In the genomic region with DNA sequence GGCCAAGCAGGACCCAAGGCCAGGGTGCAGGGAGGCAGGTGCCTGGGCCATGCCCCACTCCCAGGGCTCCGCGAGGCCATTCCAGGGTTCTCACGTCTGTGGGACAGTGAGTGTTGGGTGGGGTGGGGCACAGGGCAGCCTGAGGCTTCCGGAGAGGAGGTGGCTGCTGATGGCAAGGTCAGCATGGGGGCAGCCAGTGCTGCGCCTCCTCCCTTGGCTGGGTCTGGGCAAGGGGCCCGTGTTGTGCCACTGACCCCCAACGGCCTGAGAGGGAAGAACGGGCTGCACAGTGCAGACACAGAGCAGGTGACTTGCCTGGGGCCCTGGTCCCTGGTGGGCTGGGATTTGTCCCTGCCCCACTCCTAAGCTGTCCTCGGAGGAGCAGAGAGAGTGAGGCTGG, we compare ENCODE assay signal across 14 cellular contexts.
DNase-seq lines count a peak whose midpoint lies in the region; ATAC-seq and TF ChIP-seq lines count a peak whose summit lies in the region.
"Had no signal": no experiment of that assay in that cellular context is flagged by ENCODE, and none has a peak within 500 bp of the region (broad histone marks: within the 10 kb centered on the region; RNA-seq: fewer than 3 reads in every experiment).

No MANE protein-coding gene starts in this region.

- H3K18ac ChIP-seq in mesendoderm (ENCODE audit: low read length), result no peak overlapping the region

- no peaks in the 10 kb centered on the region for H3K79me2 ChIP-seq in mesendoderm (ENCODE audit: control insufficient read depth, insufficient read depth, low read length)

- H4K8ac ChIP-seq in mesendoderm (ENCODE audit: low read depth, low read length), result no peak overlapping the region

- no peaks in the 10 kb centered on the region for H3K27me3 Mint-ChIP-seq in endodermal cell (ENCODE audit: insufficient read depth)

- H3K79me1 ChIP-seq in mesendoderm (ENCODE audit: low read length), result no peaks in the 10 kb centered on the region

- no peak overlapping the region for H3K4me2 ChIP-seq in mesendoderm (ENCODE audit: low read length)

- H3K4me3 Mint-ChIP-seq in endodermal cell, result no peak overlapping the region
- H3K4me3 Mint-ChIP-seq: CD4-positive, CD25-positive, alpha-beta regulatory T cell had no signal

- no peak overlapping the region for H3K23ac ChIP-seq in mesendoderm (ENCODE audit: low read length)

- TF ChIP-seq POLR2A in NB4 (IDR thresholded peaks at IDR 0.05; ENCODE audit: extremely low read depth, insufficient read length) (no peak), gastrocnemius medialis (IDR thresholded peaks at IDR 0.05) (no peak)

- peaks cover 5% of the 10 kb centered on the region for H3K4me1 Mint-ChIP-seq in endodermal cell

- no peak overlapping the region for H2BK15ac ChIP-seq in mesendoderm (replicated peaks; ENCODE audit: low read depth)

- H3K27me3 ChIP-seq in endodermal cell (ENCODE audit: control insufficient read depth, insufficient read depth, low read length, poor library complexity, severe bottlenecking), result no peaks in the 10 kb centered on the region
- H3K27me3 ChIP-seq in gastrocnemius medialis, result no peaks in the 10 kb centered on the region
- no peaks in the 10 kb centered on the region for H3K27me3 ChIP-seq in mesendoderm (ENCODE audit: insufficient read depth, low read length, poor library complexity)

- DNase-seq in CD1c-positive myeloid dendritic cell (ENCODE audit: extremely low spot score) (peak; percentile 27), NB4 (ENCODE audit: low read depth) (peak; percentile 57), endodermal cell (no peak), gastrocnemius medialis (peak in 1 of 2 donors; percentile 94), dedifferentiated amniotic fluid mesenchymal stem cell (ENCODE audit: extremely low spot score) (no peak), mesendoderm (no peak)
- DNase-seq in stimulated activated naive CD8-positive, alpha-beta T cell treated with anti-CD3 and anti-CD28 coated beads, Interleukin-15, Interleukin-2, amounts not matched to agents 100 U/mL and 50 U/mL, for 24 hours, result no peak
- DNase-seq: CD4-positive, CD25-positive, alpha-beta regulatory T cell; NCI-H510A; SW 1271 had no signal

- no peak overlapping the region for H3K4me3 ChIP-seq in NB4 (ENCODE audit: low read depth, low read length)
- no peak overlapping the region for H3K4me3 ChIP-seq in endodermal cell (ENCODE audit: low read length)
- H3K4me3 ChIP-seq in gastrocnemius medialis, result peak overlapping the region; percentile 37 to 55 (median 50)
- H3K4me3 ChIP-seq in mesendoderm (ENCODE audit: low read length), result no peak overlapping the region
- H3K4me3 ChIP-seq: lung, prostate gland had no signal

- no peaks in the 10 kb centered on the region for H3K4me1 ChIP-seq in endodermal cell (ENCODE audit: control insufficient read depth, insufficient read depth, low read length)
- peaks cover 98 to 100% of the 10 kb centered on the region in 2 donors for H3K4me1 ChIP-seq in gastrocnemius medialis
- peaks cover 9% of the 10 kb centered on the region for H3K4me1 ChIP-seq in mesendoderm (ENCODE audit: control insufficient read depth, low read depth, low read length)

- intact Hi-C loops in gastrocnemius medialis (cut with DNase I; ENCODE audit: low total_unique reads), result no loop called here

- no peak overlapping the region for H3K9ac ChIP-seq in endodermal cell (ENCODE audit: extremely low read depth, low read length, poor library complexity, severe bottlenecking)
- H3K9ac ChIP-seq in mesendoderm (ENCODE audit: low read length), result no peak overlapping the region

- H3K27ac Mint-ChIP-seq in endodermal cell, result peak overlapping the region; percentile 30
- H3K27ac Mint-ChIP-seq: activated naive CD4-positive, alpha-beta T cell treated with anti-CD3 and anti-CD28 coated beads, Interleukin-2, amount 50 U/mL, for 72 hours had no signal

- no peak overlapping the region for H4K5ac ChIP-seq in mesendoderm (ENCODE audit: low read length)

- WGBS in endodermal cell (ENCODE audit: insufficient coverage in 1 of 2, insufficient read length in 1 of 2), 2 experiments, result 94 to 95% methylated on average over 4 to 9 of the region's 9 CpGs
- no CpG with 5 or more reads among the region's 9 CpGs for WGBS in mesendoderm (ENCODE audit: extremely low coverage, insufficient coverage, low lambda C conversion rate)

- TF ChIP-seq CTCF in NB4 (IDR thresholded peaks at IDR 0.05; ENCODE audit: low read depth, low read length) (no peak), endodermal cell (conservative IDR thresholded peaks at IDR 0.05) (no peak), gastrocnemius medialis (IDR thresholded peaks at IDR 0.05 in 4 of 5, conservative IDR thresholded peaks at IDR 0.05 in 1 of 5) (peak in 1 of 5 experiments; percentile 33)

- H3K56ac ChIP-seq in mesendoderm (ENCODE audit: low read length), result no peak overlapping the region

- no peak overlapping the region for H2BK120ac ChIP-seq in mesendoderm (ENCODE audit: low read depth, low read length)

- H3K36me3 ChIP-seq in endodermal cell (ENCODE audit: control insufficient read depth, insufficient read depth, low read length) (peaks cover 6% of the 10 kb centered on the region), gastrocnemius medialis (no peaks in the 10 kb centered on the region), mesendoderm (ENCODE audit: control insufficient read depth, insufficient read depth, low read length) (no peaks in the 10 kb centered on the region)
- H3K36me3 ChIP-seq: prostate gland had no signal

- H3K9me3 Mint-ChIP-seq in endodermal cell, result no peaks in the 10 kb centered on the region
- H3K9me3 Mint-ChIP-seq: activated naive CD4-positive, alpha-beta T cell treated with anti-CD3 and anti-CD28 coated beads, Interleukin-2, amount 50 U/mL, for 72 hours; CD4-positive, CD25-positive, alpha-beta regulatory T cell had no signal

- in situ Hi-C loops in gastrocnemius medialis (cut with MboI; ENCODE audit: low sequenced_read_pairs in 4 of 4), result no loop called here

- H3K27ac ChIP-seq in endodermal cell (ENCODE audit: low read depth, low read length) (no peak overlapping the region), gastrocnemius medialis (peak overlapping the region; percentile 90 to 98 (median 98)), mesendoderm (ENCODE audit: low read depth, low read length) (no peak overlapping the region)

- ATAC-seq in gastrocnemius medialis (peak; percentile 4 to 12), GM19324 (IDR thresholded peaks at IDR 0.05; ENCODE audit: low FRiP score, unreplicated experiment) (no peak)
- no peak for ATAC-seq in stimulated activated naive CD8-positive, alpha-beta T cell treated with anti-CD3 and anti-CD28 coated beads, Interleukin-15, Interleukin-2, amounts not matched to agents 100 U/mL and 50 U/mL, for 24 hours
- ATAC-seq: activated naive CD4-positive, alpha-beta T cell treated with anti-CD3 and anti-CD28 coated beads, Interleukin-2, amount 50 U/mL, for 72 hours had no signal

- H3K9me3 ChIP-seq in endodermal cell (ENCODE audit: control insufficient read depth, low read length) (no peaks in the 10 kb centered on the region), gastrocnemius medialis (no peaks in the 10 kb centered on the region)
- H3K9me3 ChIP-seq: prostate gland had no signal

- H2BK5ac ChIP-seq in mesendoderm (ENCODE audit: low read length), result no peak overlapping the region

- peaks cover 9% of the 10 kb centered on the region for H3K36me3 Mint-ChIP-seq in endodermal cell (ENCODE audit: low read depth)
- H3K36me3 Mint-ChIP-seq: activated naive CD4-positive, alpha-beta T cell treated with anti-CD3 and anti-CD28 coated beads, Interleukin-2, amount 50 U/mL, for 72 hours; CD4-positive, CD25-positive, alpha-beta regulatory T cell had no signal

- no peak overlapping the region for H2AK5ac ChIP-seq in mesendoderm (ENCODE audit: low read length)

- no peak overlapping the region for H3K4ac ChIP-seq in mesendoderm (ENCODE audit: low read depth, low read length)

Comparison
In these comparisons a context has a peak if more than half of its experiments do, and no peak if none do; other contexts are left out.
1. DNase-seq: peak in CD1c-positive myeloid dendritic cell (single experiment) and NB4 (single experiment); none in endodermal cell (single experiment), stimulated activated naive CD8-positive, alpha-beta T cell treated with anti-CD3 and anti-CD28 coated beads, Interleukin-15, Interleukin-2, amounts not matched to agents 100 U/mL and 50 U/mL, for 24 hours (single experiment), dedifferentiated amniotic fluid mesenchymal stem cell (single experiment) and mesendoderm (single experiment).
2. H3K4me3 ChIP-seq: peak in gastrocnemius medialis (4 of 4); none in NB4 (single experiment), endodermal cell (single experiment) and mesendoderm (single experiment).
3. H3K27ac ChIP-seq: peak in gastrocnemius medialis (4 of 4); none in endodermal cell (single experiment) and mesendoderm (single experiment).
4. ATAC-seq: peak in gastrocnemius medialis (2 of 2); none in GM19324 (single experiment) and stimulated activated naive CD8-positive, alpha-beta T cell treated with anti-CD3 and anti-CD28 coated beads, Interleukin-15, Interleukin-2, amounts not matched to agents 100 U/mL and 50 U/mL, for 24 hours (single experiment).